In genomic region chr12:122225683-122226365, GRCh38 we compare ENCODE assay signal across 8 cellular contexts. TPM values are rescaled to one million over a fixed set of nuclear protein-coding genes. Genes with fewer than 3 reads are reported as not detected.
DNase-seq lines count a peak whose midpoint lies in the region; ATAC-seq, FAIRE-seq and TF ChIP-seq lines count a peak whose summit lies in the region.

Gene DIABLO, minus strand, starts transcription at chr12:122226052. Its CDS starts 38 bp downstream, at chr12:122226014.

- 0% methylated on average over 58 to 74 of the region's 74 CpGs for WGBS in small intestine, 3 donors

- peak; percentile 92 for ATAC-seq in GM18907 (IDR thresholded peaks at IDR 0.05; ENCODE audit: unreplicated experiment)
- peak; percentile 87 for ATAC-seq in HG03159 (IDR thresholded peaks at IDR 0.05; ENCODE audit: unreplicated experiment)

- TF ChIP-seq CTCF in AG04449 (IDR thresholded peaks at IDR 0.05; ENCODE audit: insufficient read depth, low read length, missing control alignments), result no peak
- no peak for TF ChIP-seq CTCF in WI38 (IDR thresholded peaks at IDR 0.05; ENCODE audit: low read depth, low read length)
- no peak for TF ChIP-seq CTCF in bronchial epithelial cell (IDR thresholded peaks at IDR 0.05; ENCODE audit: insufficient read depth, low read length, severe bottlenecking)

- FAIRE-seq in bronchial epithelial cell (lab: Jason Lieb, UNC) (no peak), small intestine (lab: Jason Lieb, UNC) (no peak)

- H3K4me1 ChIP-seq in iPS-20b (ENCODE audit: insufficient read depth, low read length) (peaks cover 18% of the 10 kb centered on the region), small intestine (ENCODE audit: control insufficient read depth in 2 of 2, insufficient read depth in 1 of 2, low read depth in 1 of 2, low read length in 1 of 2) (peaks cover 0 to 3% of the 10 kb centered on the region in 2 donors)

- H3K9me3 ChIP-seq in iPS-20b (ENCODE audit: insufficient read depth, low read depth, low read length) (no peaks in the 10 kb centered on the region), small intestine (ENCODE audit: control insufficient read depth, low read depth) (no peaks in the 10 kb centered on the region)

- H3K36me3 ChIP-seq in bronchial epithelial cell (ENCODE audit: control insufficient read depth, insufficient read depth, low read length) (peaks cover 10% of the 10 kb centered on the region), iPS-20b (ENCODE audit: insufficient read depth, low read depth, low read length) (peaks cover 38% of the 10 kb centered on the region), small intestine (ENCODE audit: control insufficient read depth in 2 of 2, insufficient read depth in 2 of 2, low read length in 2 of 2) (peaks cover 0 to 3% of the 10 kb centered on the region in 2 donors)

- CTCF ChIA-PET in AG04449 (lab: Yijun Ruan, JAX), result interaction anchor here (0.8 to 1.1 kb wide), 3 partner anchors 9 to 171 kb away, joined by 3 read pairs; no protein-coding TSS in a partner anchor

- POLR2A ChIA-PET in AG04449 (lab: Yijun Ruan, JAX), result interaction anchor here (0.8 to 1.4 kb wide), 4 partner anchors 9 to 178 kb away, joined by 3 to 4 read pairs (median 3); no protein-coding TSS in a partner anchor

- DNase-seq in AG04449 (ENCODE audit: low read depth, low spot score) (peak; percentile 90), NCI-H2227 treated with DMSO at 0.1 percent for 48 hours (lab: John Stamatoyannopoulos, UW) (peak; percentile 99), bronchial epithelial cell (ENCODE audit: low read depth) (peak; percentile 96), small intestine (peak; percentile 100)

- H3K9ac ChIP-seq in iPS-20b (ENCODE audit: low read depth, low read length), result peak within 1 kb of the TSS; percentile 94

- H3K27ac ChIP-seq in iPS-20b (ENCODE audit: low read length), result peak within 1 kb of the TSS; percentile 88
- peak within 1 kb of the TSS; percentile 98 to 100 for H3K27ac ChIP-seq in small intestine (ENCODE audit: low read depth in 1 of 2, low read length in 1 of 2)

- H3K4me3 ChIP-seq in AG04449 (ENCODE audit: low read depth, low read length) (peak within 1 kb of the TSS; percentile 95), WI38 (ENCODE audit: low read depth, low read length) (peak within 1 kb of the TSS; percentile 76), bronchial epithelial cell (ENCODE audit: low read depth, low read length) (peak within 1 kb of the TSS; percentile 90), iPS-20b (ENCODE audit: low read length) (peak within 1 kb of the TSS; percentile 96), small intestine (ENCODE audit: low read depth in 1 of 2, low read length in 2 of 2) (peak within 1 kb of the TSS; percentile 81 to 94)

- no peaks in the 10 kb centered on the region for H3K27me3 ChIP-seq in bronchial epithelial cell (ENCODE audit: control insufficient read depth, insufficient read depth, low read length)
- H3K27me3 ChIP-seq in iPS-20b (ENCODE audit: insufficient read depth, low read length), result peaks cover 9% of the 10 kb centered on the region
- H3K27me3 ChIP-seq in small intestine (ENCODE audit: control insufficient read depth in 2 of 2, insufficient read depth in 2 of 2, low read length in 2 of 2), result no peaks in the 10 kb centered on the region

RNA-seq across cellular contexts. Expression of gene DIABLO, which starts in this region (rescaled TPM):
- total RNA-seq in bronchial epithelial cell, result 52.9 and 78.7 TPM in 2 replicates
- 10 to 100 TPM; 54.6 to 68.4 (median 61.1) TPM for polyA plus RNA-seq in small intestine

Comparison
In these comparisons a context has a peak if more than half of its experiments do, and no peak if none do; other contexts are left out.
1. Peak in every context shown above with its lines: DNase-seq, ATAC-seq, H3K4me3 ChIP-seq and H3K27ac ChIP-seq.